Comparison of ENCODE assay signal across 10 cellular contexts in genomic region chr15:76199106-76200082, GRCh38.
A peak's percentile ranks its signal among the peaks of the same experiment; 100 is the strongest.
DNase-seq lines count a peak whose midpoint lies in the region; ATAC-seq, FAIRE-seq and TF ChIP-seq lines count a peak whose summit lies in the region.
"Had no signal": no experiment of that assay in that cellular context is flagged by ENCODE, and none has a peak within 500 bp of the region (broad histone marks: within the 10 kb centered on the region; RNA-seq: fewer than 3 reads in every experiment).

No MANE protein-coding gene starts in this region.

- peaks cover 6% of the 10 kb centered on the region for H3K4me1 ChIP-seq in upper lobe of right lung

- H3K36me3 ChIP-seq in bronchial epithelial cell (ENCODE audit: control insufficient read depth, insufficient read depth, low read length) (no peaks in the 10 kb centered on the region), upper lobe of right lung (no peaks in the 10 kb centered on the region)

- no peak for FAIRE-seq in bronchial epithelial cell (lab: Jason Lieb, UNC)

- TF ChIP-seq CTCF in bronchial epithelial cell (IDR thresholded peaks at IDR 0.05; ENCODE audit: insufficient read depth, low read length, severe bottlenecking) (no peak), upper lobe of right lung (IDR thresholded peaks at IDR 0.05) (no peak)

- H3K9me3 ChIP-seq in upper lobe of right lung = no peaks in the 10 kb centered on the region

- H3K27me3 ChIP-seq in bronchial epithelial cell (ENCODE audit: control insufficient read depth, insufficient read depth, low read length) (no peaks in the 10 kb centered on the region), upper lobe of right lung (no peaks in the 10 kb centered on the region)

- no peak overlapping the region for H3K4me3 ChIP-seq in bronchial epithelial cell (ENCODE audit: low read depth, low read length)
- H3K4me3 ChIP-seq in upper lobe of right lung = no peak overlapping the region
- H3K4me3 ChIP-seq: PC-9 had no signal

- no peak overlapping the region for H3K27ac ChIP-seq in upper lobe of right lung

- peak; percentile 50 for DNase-seq in activated effector memory CD4-positive, alpha-beta T cell treated with anti-CD3 and anti-CD28 coated beads, Interleukin-2, amount 50 U/mL, for 16 hours
- no peak for DNase-seq in activated effector memory CD4-positive, alpha-beta T cell treated with Interleukin-2 at 50 U/mL for 16 hours
- DNase-seq in bronchial epithelial cell (ENCODE audit: low read depth) (peak; percentile 15), islet precursor cell (peak; percentile 41), upper lobe of right lung (peak; percentile 36), HT-29 (ENCODE audit: low spot score) (no peak), DMS153 treated with DMSO at 0.1 percent for 48 hours (lab: John Stamatoyannopoulos, UW; ENCODE audit: unreplicated experiment) (no peak)
- DNase-seq: NCI-H1694 treated with DMSO at 0.1 percent for 48 hours had no signal

- intact Hi-C loops in upper lobe of right lung (cut with DNase I) = no loop called here

- ATAC-seq in upper lobe of right lung (no peak), HG03280 (IDR thresholded peaks at IDR 0.05; ENCODE audit: unreplicated experiment) (no peak)

Comparison
In these comparisons a context has a peak if more than half of its experiments do, and no peak if none do; other contexts are left out.
1. DNase-seq: peak in activated effector memory CD4-positive, alpha-beta T cell treated with anti-CD3 and anti-CD28 coated beads, Interleukin-2, amount 50 U/mL, for 16 hours (single experiment), bronchial epithelial cell (single experiment), islet precursor cell (single experiment) and upper lobe of right lung (single experiment); none in activated effector memory CD4-positive, alpha-beta T cell treated with Interleukin-2 at 50 U/mL for 16 hours (single experiment), HT-29 (single experiment) and DMS153 treated with DMSO at 0.1 percent for 48 hours (single experiment).